Comparison of ENCODE assay signal across 8 cellular contexts in the genomic region with DNA sequence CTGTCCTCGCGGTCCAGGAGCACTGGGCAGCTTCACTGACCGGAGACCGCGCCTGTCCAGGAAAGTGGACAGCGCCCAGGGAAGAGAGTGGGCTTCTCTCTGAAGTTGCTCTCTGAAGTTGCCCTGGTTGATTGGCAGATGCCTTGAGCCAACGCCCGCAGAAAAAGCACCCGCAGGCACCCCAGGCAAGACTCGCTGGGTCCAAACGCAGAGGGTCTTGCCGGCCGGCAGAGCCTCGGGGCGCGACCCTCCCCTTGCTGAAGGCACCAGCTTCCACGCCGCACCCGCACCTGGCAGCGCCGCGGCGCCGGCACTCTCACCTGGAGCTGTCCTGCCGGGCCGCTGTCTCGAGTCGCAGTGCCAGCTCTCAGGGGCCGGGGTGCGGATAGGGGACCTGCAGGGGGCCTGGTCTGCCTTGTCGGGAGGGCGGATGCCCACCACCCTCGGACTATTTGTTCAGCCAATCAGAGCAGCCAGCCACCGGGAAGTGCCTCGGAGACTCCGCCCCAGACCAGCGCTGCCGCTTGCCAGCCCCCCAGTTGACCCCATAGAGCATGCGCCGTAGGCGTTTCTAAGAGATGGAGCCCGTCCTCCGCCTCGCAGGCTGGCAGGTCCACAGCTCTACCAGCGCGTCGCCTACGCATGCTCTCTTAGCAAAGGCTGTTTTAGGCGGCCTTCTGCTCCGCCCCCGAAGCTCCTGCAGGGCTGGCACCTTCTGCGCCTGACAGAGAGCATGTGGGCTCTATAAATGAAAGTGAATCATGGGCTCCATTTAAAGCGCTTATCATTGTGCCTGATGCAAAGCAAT. TPM values are rescaled to one million over a fixed set of nuclear protein-coding genes. Genes with fewer than 3 reads are reported as not detected.
A peak's percentile ranks its signal among the peaks of the same experiment; 100 is the strongest.
DNase-seq lines count a peak whose midpoint lies in the region; ATAC-seq and TF ChIP-seq lines count a peak whose summit lies in the region.

A gene (minus strand): TSS at position 359 of the 808 bp plus-strand sequence. CDS start 4,127 bp downstream, outside the sequence.

- CTCF ChIA-PET in naive thymus-derived CD4-positive, alpha-beta T cell (lab: Charles Lee): interaction anchor here (0.5 to 1.4 kb wide), 6 partner anchors 34 to 1479 kb away, joined by 3 to 7 read pairs (median 4); no protein-coding TSS in a partner anchor

- DNase-seq in GM23338 (ENCODE audit: low spot score): peak; percentile 99
- peak; percentile 97 for DNase-seq in LHCN-M2 (ENCODE audit: low read depth)
- DNase-seq in RPMI8226: peak; percentile 94
- peak; percentile 87 to 91 for DNase-seq in activated T-helper 1 cell treated with anti-CD3 and anti-CD28 coated beads, Interleukin-2, amount 50 U/mL, for 16 hours (ENCODE audit: low read depth in 1 of 2, low spot score in 1 of 2)
- DNase-seq in fibroblast of gingiva (ENCODE audit: low read depth): peak; percentile 97
- DNase-seq in naive thymus-derived CD4-positive, alpha-beta T cell: peak; percentile 78 to 97 (median 94)
- peak; percentile 98 for DNase-seq in stimulated activated naive B cell treated with anti-CD40 and anti-IgM and Interleukin-4, amounts not matched to agents 10 μg/mL and 1 μg/mL and 100 μg/mL, for 72 hours

- H3K27me3 Mint-ChIP-seq in GM23338 (ENCODE audit: insufficient read depth, low read depth, poor library complexity): peaks cover 12% of the 10 kb centered on the region
- peaks cover 0 to 9% (median 0%) of the 10 kb centered on the region in 5 donors for H3K27me3 Mint-ChIP-seq in naive thymus-derived CD4-positive, alpha-beta T cell
- H3K27me3 Mint-ChIP-seq in stimulated activated naive B cell treated with anti-CD40 and anti-IgM and Interleukin-4, amounts not matched to agents 10 μg/mL and 1 μg/mL and 100 μg/mL, for 72 hours: no peaks in the 10 kb centered on the region

- H3K79me2 ChIP-seq in DOHH2 (ENCODE audit: control insufficient read depth, low read length) (peaks cover 13% of the 10 kb centered on the region), GM23338 (replicated peaks; ENCODE audit: insufficient read depth) (peaks cover 28% of the 10 kb centered on the region)

- no peak for TF ChIP-seq CTCF in DOHH2 (IDR thresholded peaks at IDR 0.05; ENCODE audit: low read depth, low read length, poor library complexity, severe bottlenecking)
- TF ChIP-seq CTCF in GM23338 (conservative IDR thresholded peaks at IDR 0.05; ENCODE audit: low read depth in 2 of 2): no peak

- peaks cover 35% of the 10 kb centered on the region; the same call in 1 of the 2 replicates for H3K9me3 ChIP-seq in DOHH2 (ENCODE audit: control insufficient read depth, insufficient read depth, low read length)
- H3K9me3 ChIP-seq in naive thymus-derived CD4-positive, alpha-beta T cell (ENCODE audit: control insufficient read depth in 2 of 3, low read length in 3 of 3): no peaks in the 10 kb centered on the region

- peaks cover 33% of the 10 kb centered on the region for H3K9me3 Mint-ChIP-seq in GM23338
- H3K9me3 Mint-ChIP-seq in naive thymus-derived CD4-positive, alpha-beta T cell: peaks cover 0 to 15% (median 5%) of the 10 kb centered on the region in 11 donors
- H3K9me3 Mint-ChIP-seq in stimulated activated naive B cell treated with anti-CD40 and anti-IgM and Interleukin-4, amounts not matched to agents 10 μg/mL and 1 μg/mL and 100 μg/mL, for 72 hours: peaks cover 10 to 11% of the 10 kb centered on the region in 2 donors

- POLR2A ChIA-PET in naive thymus-derived CD4-positive, alpha-beta T cell (lab: Charles Lee): interaction anchor here (0.6 to 2.6 kb wide), 20 partner anchors 9 to 1903 kb away, joined by 3 to 22 read pairs (median 3); a partner anchor contains a TSS

- H3K36me3 Mint-ChIP-seq in GM23338 (ENCODE audit: low read depth): peaks cover 28% of the 10 kb centered on the region
- peaks cover 0 to 13% (median 11%) of the 10 kb centered on the region in 5 donors for H3K36me3 Mint-ChIP-seq in naive thymus-derived CD4-positive, alpha-beta T cell
- H3K36me3 Mint-ChIP-seq in stimulated activated naive B cell treated with anti-CD40 and anti-IgM and Interleukin-4, amounts not matched to agents 10 μg/mL and 1 μg/mL and 100 μg/mL, for 72 hours: peaks cover 12 to 15% of the 10 kb centered on the region in 2 donors

- H3K9me2 ChIP-seq in DOHH2 (replicated peaks; ENCODE audit: control insufficient read depth, low read length) (no peaks in the 10 kb centered on the region), GM23338 (ENCODE audit: insufficient read depth) (0 out of 2 replicates have a peak, but pooled peaks cover 7% of the 10 kb centered on the region)

- peak within 1 kb of the TSS; percentile 87 for H2AFZ ChIP-seq in GM23338

- H3K27ac Mint-ChIP-seq in GM23338: no peak within 1 kb of the TSS
- peak within 1 kb of the TSS; percentile 38 to 90 (median 84) for H3K27ac Mint-ChIP-seq in naive thymus-derived CD4-positive, alpha-beta T cell
- peak within 1 kb of the TSS; percentile 87 for H3K27ac Mint-ChIP-seq in stimulated activated naive B cell treated with anti-CD40 and anti-IgM and Interleukin-4, amounts not matched to agents 10 μg/mL and 1 μg/mL and 100 μg/mL, for 72 hours

- H3F3A ChIP-seq in DOHH2 (ENCODE audit: control insufficient read depth, insufficient read depth) (no peaks in the 10 kb centered on the region; the same call in 1 of the 2 replicates), GM23338 (replicated peaks; ENCODE audit: low read depth) (no peaks in the 10 kb centered on the region)

- no peaks in the 10 kb centered on the region for H4K20me1 ChIP-seq in DOHH2 (ENCODE audit: control insufficient read depth, insufficient read depth, low read depth, low read length)
- H4K20me1 ChIP-seq in GM23338 (replicated peaks; ENCODE audit: insufficient read depth): no peaks in the 10 kb centered on the region; the same call in 1 of the 2 replicates

- H3K27me3 ChIP-seq in DOHH2 (ENCODE audit: control insufficient read depth, low read length): no peaks in the 10 kb centered on the region
- H3K27me3 ChIP-seq in GM23338 (ENCODE audit: insufficient read depth): no peaks in the 10 kb centered on the region
- H3K27me3 ChIP-seq in naive thymus-derived CD4-positive, alpha-beta T cell (ENCODE audit: control insufficient read depth in 2 of 2, insufficient read depth in 2 of 2, low read length in 2 of 2): no peaks in the 10 kb centered on the region

- H3K4me2 ChIP-seq in DOHH2 (ENCODE audit: low read length) (peak within 1 kb of the TSS; percentile 99), GM23338 (peak within 1 kb of the TSS; percentile 96)

- ATAC-seq in GM23338: peak; percentile 98
- peak; percentile 97 for ATAC-seq in naive thymus-derived CD4-positive, alpha-beta T cell
- peak; percentile 95 to 96 for ATAC-seq in stimulated activated naive B cell treated with anti-CD40 and anti-IgM and Interleukin-4, amounts not matched to agents 10 μg/mL and 1 μg/mL and 100 μg/mL, for 72 hours (replicated peaks)

- H3K4me1 Mint-ChIP-seq in GM23338: peaks cover 6% of the 10 kb centered on the region; the same call in 2 of the 3 replicates
- H3K4me1 Mint-ChIP-seq in naive thymus-derived CD4-positive, alpha-beta T cell: peaks cover 17 to 32% (median 22%) of the 10 kb centered on the region in 7 donors
- H3K4me1 Mint-ChIP-seq in stimulated activated naive B cell treated with anti-CD40 and anti-IgM and Interleukin-4, amounts not matched to agents 10 μg/mL and 1 μg/mL and 100 μg/mL, for 72 hours: peaks cover 16 to 26% of the 10 kb centered on the region in 2 donors

- H3K4me3 Mint-ChIP-seq in GM23338: peak within 1 kb of the TSS; percentile 81
- H3K4me3 Mint-ChIP-seq in naive thymus-derived CD4-positive, alpha-beta T cell: peak within 1 kb of the TSS; percentile 82 to 91 (median 90)
- H3K4me3 Mint-ChIP-seq in stimulated activated naive B cell treated with anti-CD40 and anti-IgM and Interleukin-4, amounts not matched to agents 10 μg/mL and 1 μg/mL and 100 μg/mL, for 72 hours: peak within 1 kb of the TSS; percentile 92 to 94

- H3K4me1 ChIP-seq in DOHH2 (ENCODE audit: control insufficient read depth, low read length): peaks cover 25% of the 10 kb centered on the region
- H3K4me1 ChIP-seq in GM23338 (ENCODE audit: insufficient read depth): peaks cover 4% of the 10 kb centered on the region
- peaks cover 8 to 9% of the 10 kb centered on the region in 2 donors for H3K4me1 ChIP-seq in naive thymus-derived CD4-positive, alpha-beta T cell (ENCODE audit: control insufficient read depth in 2 of 2, insufficient read depth in 2 of 2, low read length in 2 of 2)

- H3K36me3 ChIP-seq in DOHH2 (ENCODE audit: control insufficient read depth, low read length): 0 out of 2 replicates have a peak, but pooled peaks cover 4% of the 10 kb centered on the region
- H3K36me3 ChIP-seq in GM23338 (ENCODE audit: insufficient read depth): no peaks in the 10 kb centered on the region
- peaks cover 0 to 4% (median 0%) of the 10 kb centered on the region in 3 experiments for H3K36me3 ChIP-seq in naive thymus-derived CD4-positive, alpha-beta T cell (ENCODE audit: control insufficient read depth in 2 of 3, insufficient read depth in 3 of 3, low read length in 3 of 3)

- H3K4me3 ChIP-seq in DOHH2 (ENCODE audit: low read length) (peak within 1 kb of the TSS; percentile 96), GM23338 (peak within 1 kb of the TSS; percentile 85)
- peak within 1 kb of the TSS; percentile 80 for H3K4me3 ChIP-seq in naive thymus-derived CD4-positive, alpha-beta T cell (ENCODE audit: low read length)

- intact Hi-C loops in naive thymus-derived CD4-positive, alpha-beta T cell (cut with micrococcal nuclease): loop anchor here (1.0 to 10.0 kb wide), 13 partner anchors 8 to 1913 kb away; a partner anchor contains a TSS

- no peak within 1 kb of the TSS for H3K27ac ChIP-seq in DOHH2 (ENCODE audit: low read depth, low read length)
- H3K27ac ChIP-seq in GM23338 (ENCODE audit: low read depth): no peak within 1 kb of the TSS
- H3K27ac ChIP-seq in naive thymus-derived CD4-positive, alpha-beta T cell (ENCODE audit: low read depth, low read length): peak within 1 kb of the TSS; percentile 76

TF ChIP-seq in GM23338, 12 proteins besides CTCF, POLR2A, EP300 and RAD21 (continues in another document):
- TF ChIP-seq POLR2AphosphoS5 (IDR thresholded peaks at IDR 0.05; ENCODE audit: low read depth): peak; percentile 95
- TF ChIP-seq, protein P1, sequence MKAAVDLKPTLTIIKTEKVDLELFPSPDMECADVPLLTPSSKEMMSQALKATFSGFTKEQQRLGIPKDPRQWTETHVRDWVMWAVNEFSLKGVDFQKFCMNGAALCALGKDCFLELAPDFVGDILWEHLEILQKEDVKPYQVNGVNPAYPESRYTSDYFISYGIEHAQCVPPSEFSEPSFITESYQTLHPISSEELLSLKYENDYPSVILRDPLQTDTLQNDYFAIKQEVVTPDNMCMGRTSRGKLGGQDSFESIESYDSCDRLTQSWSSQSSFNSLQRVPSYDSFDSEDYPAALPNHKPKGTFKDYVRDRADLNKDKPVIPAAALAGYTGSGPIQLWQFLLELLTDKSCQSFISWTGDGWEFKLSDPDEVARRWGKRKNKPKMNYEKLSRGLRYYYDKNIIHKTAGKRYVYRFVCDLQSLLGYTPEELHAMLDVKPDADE (IDR thresholded peaks at IDR 0.05): peak; percentile 40; the same call in 1 of the 2 replicates

RNA-seq across cellular contexts. Expression of the gene that starts here (rescaled TPM):
- 71.4 and 86.3 TPM in 2 replicates for total RNA-seq in GM23338 (2014; rRNA removed; shearing (Covaris generic))
- polyA plus RNA-seq in GM23338 (2016; fragmentation: Nextera tagmentation; extraction: Ambion mirVana): 36.5 and 37.8 TPM in 2 replicates
- total RNA-seq in LHCN-M2 (2014; rRNA removed): 53.5 and 55.6 TPM in 2 replicates
- 30.3 TPM for polyA plus RNA-seq in LHCN-M2 (2012)
- 10 to 100 TPM; 19.9 to 49.9 (median 48.3) TPM for total RNA-seq in naive thymus-derived CD4-positive, alpha-beta T cell
- polyA plus RNA-seq in naive thymus-derived CD4-positive, alpha-beta T cell: 10 to 100 TPM; 95.8 to 97.8 TPM
